ENCODE assay signal across 16 cellular contexts in the genomic region with DNA sequence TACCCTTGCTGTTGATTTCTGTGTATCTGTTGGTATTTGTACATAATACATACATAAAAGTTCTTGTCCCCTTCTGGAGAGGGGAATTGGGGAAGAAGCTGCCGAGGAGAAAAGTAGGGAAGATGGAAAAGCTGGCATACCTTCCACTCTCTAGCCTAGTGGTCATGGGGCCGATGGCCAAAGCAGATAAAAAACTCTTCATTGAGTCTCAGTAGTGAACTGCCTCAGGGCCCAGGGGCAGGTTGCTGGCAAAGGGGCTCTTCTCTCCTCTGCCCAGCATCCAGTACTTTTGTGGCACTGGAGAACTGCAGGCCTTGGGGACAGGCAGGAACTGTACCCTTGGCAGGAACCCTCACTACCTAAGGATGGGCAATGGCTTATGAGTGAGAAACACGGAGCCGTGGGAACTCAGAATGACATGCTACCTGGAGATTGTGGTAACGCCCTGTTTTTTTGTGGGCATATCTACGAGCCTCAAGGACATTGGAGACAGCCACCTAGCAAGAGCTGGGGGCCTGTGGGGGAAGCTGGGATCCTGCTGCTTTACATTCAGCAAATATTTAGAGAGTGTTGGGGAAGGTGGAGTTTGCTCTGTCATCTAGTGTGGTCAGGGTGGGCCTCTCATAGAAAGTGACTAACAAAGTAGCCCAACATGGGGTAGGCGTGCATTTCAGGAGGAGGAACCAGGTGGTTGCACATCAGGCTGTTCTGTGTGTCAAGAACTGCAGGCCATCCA. TPM values are rescaled to one million over a fixed set of nuclear protein-coding genes. Genes with fewer than 3 reads are reported as not detected.
DNase-seq lines count a peak whose midpoint lies in the region; TF ChIP-seq lines count a peak whose summit lies in the region.
"Had no signal": no experiment of that assay in that cellular context is flagged by ENCODE, and none has a peak within 500 bp of the region (broad histone marks: within the 10 kb centered on the region; RNA-seq: fewer than 3 reads in every experiment).

No MANE protein-coding gene starts in this region.

- H3K27ac ChIP-seq in PC-9 (peak overlapping the region; percentile 100), esophagus squamous epithelium (peak overlapping the region; percentile 81 to 89 (median 84)), prostate gland (peak overlapping the region; percentile 53 to 57)

- intact Hi-C loops in PC-9 (cut with micrococcal nuclease; ENCODE audit: unreplicated experiment) (loop anchor here (1.0 kb wide), 1 partner anchor 748 kb away; no protein-coding TSS in a partner anchor), esophagus squamous epithelium (cut with DNase I) (no loop called here), prostate gland (cut with DNase I) (no loop called here)
- intact Hi-C loops in activated CD4-positive, alpha-beta memory T cell treated with anti-CD3 and anti-CD28 coated beads for 36 hours (cut with micrococcal nuclease), result loop anchor here (5.0 to 10.0 kb wide), 9 partner anchors 170 to 945 kb away; no protein-coding TSS in a partner anchor

- H3K4me1 ChIP-seq in PC-9 (replicated peaks; ENCODE audit: insufficient read depth) (peaks cover 85% of the 10 kb centered on the region), esophagus squamous epithelium (peaks cover 54 to 86% (median 60%) of the 10 kb centered on the region in 3 donors), prostate gland (replicated peaks) (no peaks in the 10 kb centered on the region)

- peak overlapping the region; percentile 68 for H3K4me2 ChIP-seq in PC-9

- H3K27me3 ChIP-seq in PC-9 (ENCODE audit: insufficient read depth, low read depth) (no peaks in the 10 kb centered on the region), esophagus squamous epithelium (no peaks in the 10 kb centered on the region), prostate gland (replicated peaks; ENCODE audit: insufficient read depth) (no peaks in the 10 kb centered on the region)

- no peak overlapping the region for H2AFZ ChIP-seq in PC-9

- H3K36me3 ChIP-seq in PC-9 (ENCODE audit: low read depth) (no peaks in the 10 kb centered on the region), esophagus squamous epithelium (no peaks in the 10 kb centered on the region), prostate gland (no peaks in the 10 kb centered on the region)

- no peak overlapping the region for H3K4me3 ChIP-seq in PC-9
- H3K4me3 ChIP-seq in esophagus squamous epithelium, result no peak overlapping the region
- no peak overlapping the region for H3K4me3 ChIP-seq in prostate gland

- H3K9me2 ChIP-seq in PC-9 (ENCODE audit: insufficient read depth), result no peaks in the 10 kb centered on the region

- 75 to 80% methylated on average over 3 to 5 of the region's 7 CpGs for WGBS in esophagus squamous epithelium, 2 donors
- WGBS in prostate gland, result 60% methylated on average over 7 of the region's 7 CpGs

- no peaks in the 10 kb centered on the region for H4K20me1 ChIP-seq in PC-9 (ENCODE audit: insufficient read depth)

- H3K4me3 Mint-ChIP-seq in HFFc6, result peak overlapping the region; percentile 10; the same call in 1 of the 2 replicates
- H3K4me3 Mint-ChIP-seq in activated CD4-positive, alpha-beta memory T cell treated with anti-CD3 and anti-CD28 coated beads for 36 hours, result no peak overlapping the region
- H3K4me3 Mint-ChIP-seq: activated naive CD8-positive, alpha-beta T cell; CD4-positive, alpha-beta T cell had no signal

- 0 out of 2 replicates have a peak, but pooled peaks cover 2% of the 10 kb centered on the region for H3K79me2 ChIP-seq in PC-9 (ENCODE audit: low read depth)

- peaks cover 85% of the 10 kb centered on the region for H3K4me1 Mint-ChIP-seq in HFFc6 (ENCODE audit: low read depth)
- H3K4me1 Mint-ChIP-seq in activated CD4-positive, alpha-beta memory T cell treated with anti-CD3 and anti-CD28 coated beads for 36 hours (ENCODE audit: low read depth), result peaks cover 64% of the 10 kb centered on the region

- peaks cover 60% of the 10 kb centered on the region for H3F3A ChIP-seq in PC-9 (ENCODE audit: insufficient read depth, low read depth)

- CTCF ChIA-PET in PC-9 (lab: Charles Lee), result interaction anchor here (1.0 kb wide), 1 partner anchor 15 kb away, joined by 3 read pairs; no protein-coding TSS in a partner anchor
- CTCF ChIA-PET in activated CD4-positive, alpha-beta memory T cell treated with anti-CD3 and anti-CD28 coated beads for 36 hours (lab: Charles Lee), result no interaction called here

- no peak for DNase-seq in HFFc6
- peak; percentile 44 to 55 for DNase-seq in PC-9
- DNase-seq in esophagus squamous epithelium (lab: John Stamatoyannopoulos, UW), result no peak
- no peak for DNase-seq in prostate gland (ENCODE audit: low spot score)
- no peak for DNase-seq in activated CD8-positive, alpha-beta memory T cell treated with anti-CD3 and anti-CD28 coated beads, Interleukin-2, amount 50 U/mL, for 4 hours
- DNase-seq in stimulated activated CD4-positive, alpha-beta T cell treated with anti-CD3 and anti-CD28 coated beads, Interleukin-4, amount 100 ng/mL, for 1 hour, result no peak
- DNase-seq in activated CD4-positive, alpha-beta memory T cell treated with anti-CD3 and anti-CD28 coated beads for 36 hours, result no peak
- DNase-seq in glomerular visceral epithelial cell (ENCODE audit: extremely low spot score), result no peak
- DNase-seq: activated CD4-positive, alpha-beta T cell treated with anti-CD3 and anti-CD28 coated beads, Interleukin-2, amount 50 U/mL, for 48 hours; CD4-positive, alpha-beta T cell; cerebellar nuclear complex; MV-4-11; T-helper 1 cell had no signal

- POLR2A ChIA-PET in PC-9 (lab: Charles Lee; ENCODE audit: unreplicated experiment), result interaction anchor here (0.7 to 1.2 kb wide), 2 partner anchors 8 to 47 kb away, joined by 3 read pairs; no protein-coding TSS in a partner anchor
- POLR2A ChIA-PET in activated CD4-positive, alpha-beta memory T cell treated with anti-CD3 and anti-CD28 coated beads for 36 hours (lab: Charles Lee), result no interaction called here

- no peaks in the 10 kb centered on the region for H3K9me3 Mint-ChIP-seq in HFFc6
- H3K9me3 Mint-ChIP-seq in activated CD4-positive, alpha-beta memory T cell treated with anti-CD3 and anti-CD28 coated beads for 36 hours, result no peaks in the 10 kb centered on the region
- H3K9me3 Mint-ChIP-seq: CD4-positive, alpha-beta T cell had no signal

- no peak for TF ChIP-seq POLR2A in esophagus squamous epithelium (IDR thresholded peaks at IDR 0.05)
- no peak for TF ChIP-seq POLR2A in prostate gland (IDR thresholded peaks at IDR 0.05)

- TF ChIP-seq CTCF in HFFc6 (IDR thresholded peaks at IDR 0.05) (no peak), PC-9 (conservative IDR thresholded peaks at IDR 0.05) (no peak), esophagus squamous epithelium (IDR thresholded peaks at IDR 0.05) (no peak), prostate gland (IDR thresholded peaks at IDR 0.05) (no peak)

- no peaks in the 10 kb centered on the region for H3K9me3 ChIP-seq in PC-9 (ENCODE audit: insufficient read depth, low read depth)
- H3K9me3 ChIP-seq in esophagus squamous epithelium, result no peaks in the 10 kb centered on the region
- no peaks in the 10 kb centered on the region for H3K9me3 ChIP-seq in prostate gland

- H3K27ac Mint-ChIP-seq in HFFc6, result peak overlapping the region; percentile 96
- H3K27ac Mint-ChIP-seq in activated CD4-positive, alpha-beta memory T cell treated with anti-CD3 and anti-CD28 coated beads for 36 hours, result no peak overlapping the region
- H3K27ac Mint-ChIP-seq: activated naive CD8-positive, alpha-beta T cell; CD4-positive, alpha-beta T cell had no signal

- BruUV-seq in PC-9 (replicated peaks; lab: Mats Ljungman, UMichigan), result TSS peak; percentile 43

- H3K36me3 Mint-ChIP-seq in HFFc6 (ENCODE audit: low read depth), result no peaks in the 10 kb centered on the region
- H3K36me3 Mint-ChIP-seq in activated CD4-positive, alpha-beta memory T cell treated with anti-CD3 and anti-CD28 coated beads for 36 hours, result no peaks in the 10 kb centered on the region
- H3K36me3 Mint-ChIP-seq: activated naive CD8-positive, alpha-beta T cell had no signal

- peaks cover 1% of the 10 kb centered on the region; the same call in 1 of the 2 replicates for H3K27me3 Mint-ChIP-seq in HFFc6 (ENCODE audit: insufficient read depth)
- H3K27me3 Mint-ChIP-seq in activated CD4-positive, alpha-beta memory T cell treated with anti-CD3 and anti-CD28 coated beads for 36 hours, result peaks cover 13% of the 10 kb centered on the region
- H3K27me3 Mint-ChIP-seq: CD4-positive, alpha-beta T cell had no signal

RNA-seq across cellular contexts. Expression of gene ITGB6, which starts 22.6 kb away (rescaled TPM):
- under 1 TPM in 2 of 6 experiments, not detected in 4; 0.33 TPM for total RNA-seq in HFFc6 (2021; fragmentation: NEBNext Ultra II Directional; extraction: Animal tissue kit (Norgen Biotek cat#: 25700))
- total RNA-seq in PC-9 (2021) (24.3 and 30.6 TPM in 2 replicates), esophagus squamous epithelium (10 to 100 TPM; 25.3 to 42.2 (median 33.6) TPM), prostate gland (10 to 100 TPM in 1 of 2 donors, 1 to 10 TPM in 1; 7.3 to 12.3 TPM)
- total RNA-seq in activated CD4-positive, alpha-beta memory T cell treated with anti-CD3 and anti-CD28 coated beads for 36 hours, result not detected
- total RNA-seq: CD4-positive, alpha-beta T cell; mesenteric fat pad; subcutaneous adipose tissue had no signal

Comparison
In these comparisons a context has a peak if more than half of its experiments do, and no peak if none do; other contexts are left out.
1. DNase-seq: peak in PC-9 (2 of 2); none in HFFc6 (single experiment), esophagus squamous epithelium (single experiment), prostate gland (single experiment), activated CD8-positive, alpha-beta memory T cell treated with anti-CD3 and anti-CD28 coated beads, Interleukin-2, amount 50 U/mL, for 4 hours (single experiment), stimulated activated CD4-positive, alpha-beta T cell treated with anti-CD3 and anti-CD28 coated beads, Interleukin-4, amount 100 ng/mL, for 1 hour (single experiment), activated CD4-positive, alpha-beta memory T cell treated with anti-CD3 and anti-CD28 coated beads for 36 hours (single experiment) and glomerular visceral epithelial cell (single experiment).
2. RNA of gene ITGB6, which starts 22.6 kb away (total RNA-seq): 25.3 to 42.2 TPM in esophagus squamous epithelium, 24.3 to 30.6 TPM in PC-9 and 7.3 to 12.3 TPM in prostate gland; 0.33 TPM in HFFc6 and not detected in activated CD4-positive, alpha-beta memory T cell treated with anti-CD3 and anti-CD28 coated beads for 36 hours; every median in the first group is over 4 times any median in the second.
3. intact Hi-C loops: an anchor here in PC-9 (1.0 kb wide) and activated CD4-positive, alpha-beta memory T cell treated with anti-CD3 and anti-CD28 coated beads for 36 hours (5.0 to 10.0 kb wide); none called in esophagus squamous epithelium and prostate gland.
4. Peak in every context shown above with its lines, with median percentiles within 50 percentile points of each other: H3K27ac ChIP-seq.